ENCODE assay signal across 12 cellular contexts in genomic region chr4:79050521-79050880, GRCh38.
DNase-seq lines count a peak whose midpoint lies in the region; ATAC-seq and TF ChIP-seq lines count a peak whose summit lies in the region.
"Had no signal": no experiment of that assay in that cellular context is flagged by ENCODE, and none has a peak within 500 bp of the region (broad histone marks: within the 10 kb centered on the region; RNA-seq: fewer than 3 reads in every experiment).

No MANE protein-coding gene starts in this region.

- no peaks in the 10 kb centered on the region for H3K36me3 ChIP-seq in muscle layer of duodenum (ENCODE audit: control insufficient read depth in 1 of 2, insufficient read depth in 2 of 2, low read length in 2 of 2)
- no peaks in the 10 kb centered on the region for H3K36me3 ChIP-seq in adrenal gland (replicated peaks in 1 of 2)

- H3K36me3 Mint-ChIP-seq in T-cell = no peaks in the 10 kb centered on the region
- H3K36me3 Mint-ChIP-seq: activated naive CD8-positive, alpha-beta T cell treated with anti-CD3 and anti-CD28 coated beads, Interleukin-2, amount 10 ng/mL, durations not matched to agents 7 days and 5 days had no signal

- peak overlapping the region; percentile 19 for H3K27ac ChIP-seq in muscle layer of duodenum (ENCODE audit: low read length)
- no peak overlapping the region for H3K27ac ChIP-seq in adrenal gland

- DNase-seq in D341Med (ENCODE audit: low spot score) (peak; percentile 52), NCI-H1694 treated with DMSO at 0.1 percent for 48 hours (lab: John Stamatoyannopoulos, UW) (peak; percentile 88), RPMI7951 (ENCODE audit: low read depth) (peak; percentile 8), adrenal gland (no peak), T-cell (no peak), Right ventricle myocardium inferior (ENCODE audit: missing footprints) (no peak)
- DNase-seq: activated naive CD8-positive, alpha-beta T cell treated with anti-CD3 and anti-CD28 coated beads, Interleukin-2, amount 10 ng/mL, durations not matched to agents 7 days and 5 days; NK-92 treated with Interleukin-12 subunit alpha and Interleukin-12 subunit beta, amount 100 ng/mL, for 24 hours; occipital lobe had no signal

- intact Hi-C loops in adrenal gland (cut with DNase I) (no loop called here), Right ventricle myocardium inferior (cut with DNase I) (no loop called here)

- H3K9me3 ChIP-seq in muscle layer of duodenum (ENCODE audit: control insufficient read depth in 1 of 2, low read length in 2 of 2) = no peaks in the 10 kb centered on the region
- H3K9me3 ChIP-seq in adrenal gland (replicated peaks in 1 of 3) = no peaks in the 10 kb centered on the region

- no peak overlapping the region for H3K27ac Mint-ChIP-seq in T-cell
- H3K27ac Mint-ChIP-seq: activated naive CD8-positive, alpha-beta T cell treated with anti-CD3 and anti-CD28 coated beads, Interleukin-2, amount 10 ng/mL, durations not matched to agents 7 days and 5 days had no signal

- POLR2A ChIA-PET in T-cell (lab: Charles Lee) = no interaction called here

- no peaks in the 10 kb centered on the region for H3K27me3 Mint-ChIP-seq in T-cell
- H3K27me3 Mint-ChIP-seq: activated naive CD8-positive, alpha-beta T cell treated with anti-CD3 and anti-CD28 coated beads, Interleukin-2, amount 10 ng/mL, durations not matched to agents 7 days and 5 days had no signal

- no peak overlapping the region for H3K4me3 Mint-ChIP-seq in T-cell
- H3K4me3 Mint-ChIP-seq: activated naive CD8-positive, alpha-beta T cell treated with anti-CD3 and anti-CD28 coated beads, Interleukin-2, amount 10 ng/mL, durations not matched to agents 7 days and 5 days had no signal

- H3K4me1 Mint-ChIP-seq in T-cell = no peaks in the 10 kb centered on the region
- H3K4me1 Mint-ChIP-seq: activated naive CD8-positive, alpha-beta T cell treated with anti-CD3 and anti-CD28 coated beads, Interleukin-2, amount 10 ng/mL, durations not matched to agents 7 days and 5 days had no signal

- ATAC-seq in GM18873 (IDR thresholded peaks at IDR 0.05; ENCODE audit: low FRiP score, unreplicated experiment) = no peak
- ATAC-seq in T-cell (replicated peaks in 1 of 4) = no peak
- no peak for ATAC-seq in Right ventricle myocardium inferior
- ATAC-seq: HepG2 had no signal

- H3K9me3 Mint-ChIP-seq in T-cell = no peaks in the 10 kb centered on the region
- H3K9me3 Mint-ChIP-seq: activated naive CD8-positive, alpha-beta T cell treated with anti-CD3 and anti-CD28 coated beads, Interleukin-2, amount 10 ng/mL, durations not matched to agents 7 days and 5 days had no signal

- no peaks in the 10 kb centered on the region for H3K27me3 ChIP-seq in muscle layer of duodenum (ENCODE audit: low read depth, low read length)
- H3K27me3 ChIP-seq in adrenal gland = no peaks in the 10 kb centered on the region

- peak overlapping the region in 1 of 2 donors; percentile 14 for H3K4me3 ChIP-seq in muscle layer of duodenum (ENCODE audit: low read depth in 1 of 2, low read length in 2 of 2)
- H3K4me3 ChIP-seq in adrenal gland = no peak overlapping the region

- no peak for TF ChIP-seq POLR2A in adrenal gland (IDR thresholded peaks at IDR 0.05)

- CTCF ChIA-PET in T-cell (lab: Charles Lee) = no interaction called here

- H3K4me1 ChIP-seq in muscle layer of duodenum (ENCODE audit: control insufficient read depth in 1 of 2, insufficient read depth in 2 of 2, low read length in 2 of 2) (peaks cover 5 to 19% of the 10 kb centered on the region in 2 donors), adrenal gland (replicated peaks in 1 of 2) (no peaks in the 10 kb centered on the region)

- WGBS in adrenal gland, 4 donors = 70 to 89% (median 77%) methylated on average over 6 of the region's 6 CpGs

- TF ChIP-seq CTCF in adrenal gland (IDR thresholded peaks at IDR 0.05) = no peak

Comparison
In these comparisons a context has a peak if more than half of its experiments do, and no peak if none do; other contexts are left out.
1. DNase-seq: peak in D341Med (single experiment), NCI-H1694 treated with DMSO at 0.1 percent for 48 hours (single experiment) and RPMI7951 (single experiment); none in adrenal gland (0 of 7), T-cell (0 of 34) and Right ventricle myocardium inferior (single experiment).